ENCODE assay signal across 1 cellular context in genomic region chr22:11629661-11630385, GRCh38.
TF ChIP-seq lines count a peak whose summit lies in the region.

No MANE protein-coding gene starts in this region.

TF ChIP-seq in GM23338, 12 proteins besides CTCF, POLR2A, EP300 and RAD21 (continued from another document):
- no peak for TF ChIP-seq ETS1 (IDR thresholded peaks at IDR 0.05)
